24 cellular contexts compared by ENCODE assay signal in the genomic region with DNA sequence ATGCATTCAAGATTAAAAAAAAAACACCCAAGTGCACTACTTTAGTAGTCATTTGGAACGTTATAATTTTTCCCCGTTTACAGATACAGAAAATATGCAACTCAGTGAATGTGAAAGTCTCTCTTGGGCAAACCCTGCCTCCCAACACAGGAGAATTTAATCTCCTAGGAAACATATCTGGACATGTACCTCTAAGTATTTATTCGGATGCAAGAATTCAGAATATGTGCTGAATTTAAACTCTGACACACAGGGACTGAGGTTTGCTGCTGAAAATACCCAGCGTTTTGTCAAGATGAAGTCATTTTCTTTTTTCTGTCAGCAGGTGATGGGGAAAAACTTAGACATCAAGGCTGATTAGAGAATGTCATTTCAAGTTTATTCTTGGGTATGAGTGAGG.
A peak's percentile ranks its signal among the peaks of the same experiment; 100 is the strongest.
DNase-seq lines count a peak whose midpoint lies in the region; ATAC-seq, FAIRE-seq and TF ChIP-seq lines count a peak whose summit lies in the region.
"Had no signal": no experiment of that assay in that cellular context is flagged by ENCODE, and none has a peak within 500 bp of the region (broad histone marks: within the 10 kb centered on the region; RNA-seq: fewer than 3 reads in every experiment).

No MANE protein-coding gene starts in this region.

- no peak for TF ChIP-seq EP300 in transverse colon (IDR thresholded peaks at IDR 0.05; ENCODE audit: low read depth)

- no peak overlapping the region for H3K9ac ChIP-seq in mesenchymal stem cell (ENCODE audit: low read length)

- WGBS in mesenchymal stem cell, result 73% methylated on average over 4 of the region's 4 CpGs
- 62 to 63% methylated on average over 4 of the region's 4 CpGs for WGBS in transverse colon (ENCODE audit: low coverage in 1 of 2), 2 donors

- DNase-seq in left ventricle myocardium inferior, result no peak
- no peak for DNase-seq in cardiac septum (ENCODE audit: low spot score)
- DNase-seq in bronchial epithelial cell (ENCODE audit: low read depth), result peak; percentile 85
- no peak for DNase-seq in mesenchymal stem cell
- no peak for DNase-seq in GM19240 (ENCODE audit: insufficient read length, low spot score)
- DNase-seq in activated T-cell treated with anti-CD3 and anti-CD28 coated beads, Interleukin-2, amount 50 U/mL, for 24 hours, result no peak
- no peak for DNase-seq in transverse colon
- DNase-seq: activated CD4-positive, CD25-positive, alpha-beta regulatory T cell; activated CD8-positive, alpha-beta T cell treated with anti-CD3 and anti-CD28 coated beads for 36 hours; activated T-cell treated with anti-CD3 and anti-CD28 coated beads, Interleukin-2, amount 50 U/mL, for 1 hour; GDM1; H7; MM.1S; NCI-H1694; occipital lobe; sigmoid colon; stimulated activated CD4-positive, alpha-beta T cell treated with anti-CD3 and anti-CD28 coated beads, Interleukin-1b, Interleukin-23, amount 100 ng/mL, for 48 hours; stimulated activated naive CD4-positive, alpha-beta T cell treated with Interleukin-2 at 50 U/mL for 16 hours; T1000; upper lobe of left lung had no signal

- no peaks in the 10 kb centered on the region for H3K4me1 Mint-ChIP-seq in activated T-cell treated with anti-CD3 and anti-CD28 coated beads, Interleukin-2, amount 50 U/mL, for 24 hours (ENCODE audit: low read depth)
- H3K4me1 Mint-ChIP-seq: activated naive CD4-positive, alpha-beta T cell treated with anti-CD3 and anti-CD28 coated beads, Interleukin-2, amount 50 U/mL, for 24 hours had no signal

- H4K91ac ChIP-seq in mesenchymal stem cell (ENCODE audit: low read length), result no peak overlapping the region

- no peak overlapping the region for H2AFZ ChIP-seq in mesenchymal stem cell (ENCODE audit: low read depth, low read length)

- in situ Hi-C loops in transverse colon (cut with MboI; ENCODE audit: low pct_ligation_motif_present in 1 of 4, low pct_unique_long_range_greater_than_20kb in 1 of 4, low sequenced_read_pairs in 3 of 4), result no loop called here

- no peak overlapping the region for H3K18ac ChIP-seq in mesenchymal stem cell (ENCODE audit: low read depth in 1 of 2, low read length in 2 of 2)

- no peaks in the 10 kb centered on the region for H3K9me3 Mint-ChIP-seq in activated T-cell treated with anti-CD3 and anti-CD28 coated beads, Interleukin-2, amount 50 U/mL, for 24 hours
- H3K9me3 Mint-ChIP-seq: activated CD8-positive, alpha-beta T cell treated with anti-CD3 and anti-CD28 coated beads for 36 hours; activated naive CD4-positive, alpha-beta T cell treated with anti-CD3 and anti-CD28 coated beads, Interleukin-2, amount 50 U/mL, for 24 hours had no signal

- no peak overlapping the region for H3K23ac ChIP-seq in mesenchymal stem cell (ENCODE audit: low read length in 2 of 2)

- no peak overlapping the region for H2BK5ac ChIP-seq in mesenchymal stem cell (ENCODE audit: low read depth, low read length, poor library complexity, severe bottlenecking)

- no peak overlapping the region for H3K4me3 ChIP-seq in left ventricle myocardium inferior
- no peak overlapping the region for H3K4me3 ChIP-seq in bronchial epithelial cell (ENCODE audit: low read depth, low read length)
- H3K4me3 ChIP-seq in mesenchymal stem cell (ENCODE audit: insufficient read depth in 1 of 2, low read depth in 1 of 2, low read length in 2 of 2), result no peak overlapping the region
- no peak overlapping the region for H3K4me3 ChIP-seq in transverse colon
- H3K4me3 ChIP-seq: breast epithelium, esophagus muscularis mucosa, sigmoid colon, upper lobe of left lung had no signal

- H3K27me3 Mint-ChIP-seq in activated T-cell treated with anti-CD3 and anti-CD28 coated beads, Interleukin-2, amount 50 U/mL, for 24 hours, result peaks cover 49% of the 10 kb centered on the region

- peaks cover 40% of the 10 kb centered on the region for H3K4me1 ChIP-seq in left ventricle myocardium inferior
- peaks cover 10% of the 10 kb centered on the region for H3K4me1 ChIP-seq in mesenchymal stem cell (ENCODE audit: control insufficient read depth, insufficient read depth, low read depth, low read length)
- H3K4me1 ChIP-seq in transverse colon, result peaks cover 0 to 5% (median 0%) of the 10 kb centered on the region in 4 donors
- H3K4me1 ChIP-seq: breast epithelium had no signal

- no peaks in the 10 kb centered on the region for H3K9me3 ChIP-seq in left ventricle myocardium inferior (replicated peaks)
- peaks cover 14% of the 10 kb centered on the region for H3K9me3 ChIP-seq in mesenchymal stem cell (ENCODE audit: control insufficient read depth, low read length)
- no peaks in the 10 kb centered on the region for H3K9me3 ChIP-seq in transverse colon
- H3K9me3 ChIP-seq: breast epithelium, esophagus muscularis mucosa, sigmoid colon, upper lobe of left lung had no signal

- no peak for FAIRE-seq in bronchial epithelial cell (lab: Jason Lieb, UNC)

- H2AK5ac ChIP-seq in mesenchymal stem cell (ENCODE audit: low read length, severe bottlenecking), result no peak overlapping the region

- H3K27me3 ChIP-seq in left ventricle myocardium inferior (ENCODE audit: low read depth) (no peaks in the 10 kb centered on the region), bronchial epithelial cell (ENCODE audit: control insufficient read depth, insufficient read depth, low read length) (no peaks in the 10 kb centered on the region), mesenchymal stem cell (ENCODE audit: control insufficient read depth in 1 of 2, insufficient read depth in 1 of 2, low read length in 2 of 2) (peaks cover 5 to 8% of the 10 kb centered on the region in 2 experiments), transverse colon (no peaks in the 10 kb centered on the region)
- H3K27me3 ChIP-seq: breast epithelium, esophagus muscularis mucosa, sigmoid colon, upper lobe of left lung had no signal

- intact Hi-C loops in left ventricle myocardium inferior (cut with micrococcal nuclease), result no loop called here
- intact Hi-C loops in cardiac septum (cut with DNase I), result no loop called here
- intact Hi-C loops in transverse colon (cut with DNase I; ENCODE audit: low total_unique reads), result no loop called here

- H3K14ac ChIP-seq in mesenchymal stem cell (ENCODE audit: low read length in 2 of 2), result no peak overlapping the region

- no peaks in the 10 kb centered on the region for H3K79me1 ChIP-seq in mesenchymal stem cell (replicated peaks; ENCODE audit: low read length, poor library complexity, severe bottlenecking)

- H2BK120ac ChIP-seq in mesenchymal stem cell (ENCODE audit: low read depth, low read length), result no peak overlapping the region

- TF ChIP-seq POLR2A in transverse colon (IDR thresholded peaks at IDR 0.05), result no peak

- no peaks in the 10 kb centered on the region for H3K36me3 Mint-ChIP-seq in activated T-cell treated with anti-CD3 and anti-CD28 coated beads, Interleukin-2, amount 50 U/mL, for 24 hours (ENCODE audit: low read depth)
- H3K36me3 Mint-ChIP-seq: activated naive CD4-positive, alpha-beta T cell treated with anti-CD3 and anti-CD28 coated beads, Interleukin-2, amount 50 U/mL, for 24 hours had no signal

- no peak overlapping the region for H4K8ac ChIP-seq in mesenchymal stem cell (ENCODE audit: low read length)

- no peak for TF ChIP-seq CTCF in left ventricle myocardium inferior (IDR thresholded peaks at IDR 0.05; ENCODE audit: borderline replicate concordance)
- no peak for TF ChIP-seq CTCF in bronchial epithelial cell (IDR thresholded peaks at IDR 0.05; ENCODE audit: insufficient read depth, low read length, severe bottlenecking)
- TF ChIP-seq CTCF in transverse colon (IDR thresholded peaks at IDR 0.05), result no peak

- peak overlapping the region; percentile 27 for H3K27ac ChIP-seq in left ventricle myocardium inferior (replicated peaks)
- peak overlapping the region; percentile 52 for H3K27ac ChIP-seq in mesenchymal stem cell (ENCODE audit: low read length, poor library complexity, severe bottlenecking)
- no peak overlapping the region for H3K27ac ChIP-seq in transverse colon
- H3K27ac ChIP-seq: breast epithelium, esophagus muscularis mucosa, upper lobe of left lung had no signal

- no peak overlapping the region for H3K4me3 Mint-ChIP-seq in activated T-cell treated with anti-CD3 and anti-CD28 coated beads, Interleukin-2, amount 50 U/mL, for 24 hours
- H3K4me3 Mint-ChIP-seq: activated CD8-positive, alpha-beta T cell treated with anti-CD3 and anti-CD28 coated beads for 36 hours; activated naive CD4-positive, alpha-beta T cell treated with anti-CD3 and anti-CD28 coated beads, Interleukin-2, amount 50 U/mL, for 24 hours had no signal

- no peak overlapping the region for H2BK15ac ChIP-seq in mesenchymal stem cell (ENCODE audit: low read depth, poor library complexity, severe bottlenecking)

- H3K4me2 ChIP-seq in mesenchymal stem cell (ENCODE audit: low read length, poor library complexity, severe bottlenecking), result no peak overlapping the region

- H3K27ac Mint-ChIP-seq in activated T-cell treated with anti-CD3 and anti-CD28 coated beads, Interleukin-2, amount 50 U/mL, for 24 hours, result no peak overlapping the region
- H3K27ac Mint-ChIP-seq: activated CD8-positive, alpha-beta T cell treated with anti-CD3 and anti-CD28 coated beads for 36 hours; activated naive CD4-positive, alpha-beta T cell treated with anti-CD3 and anti-CD28 coated beads, Interleukin-2, amount 50 U/mL, for 24 hours had no signal

- ATAC-seq in HG02973 (IDR thresholded peaks at IDR 0.05; ENCODE audit: unreplicated experiment), result no peak
- ATAC-seq: activated CD8-positive, alpha-beta T cell treated with anti-CD3 and anti-CD28 coated beads for 36 hours had no signal

- no peak overlapping the region for H3K4ac ChIP-seq in mesenchymal stem cell (ENCODE audit: low read depth in 1 of 2, low read length in 2 of 2)

- no peaks in the 10 kb centered on the region for H3K36me3 ChIP-seq in left ventricle myocardium inferior
- no peaks in the 10 kb centered on the region for H3K36me3 ChIP-seq in bronchial epithelial cell (ENCODE audit: control insufficient read depth, insufficient read depth, low read length)
- no peaks in the 10 kb centered on the region for H3K36me3 ChIP-seq in mesenchymal stem cell (ENCODE audit: control insufficient read depth in 1 of 2, insufficient read depth in 2 of 2, low read depth in 1 of 2, low read length in 2 of 2)
- no peaks in the 10 kb centered on the region for H3K36me3 ChIP-seq in transverse colon
- H3K36me3 ChIP-seq: breast epithelium, esophagus muscularis mucosa, sigmoid colon, upper lobe of left lung had no signal

- no peak overlapping the region for H2BK12ac ChIP-seq in mesenchymal stem cell (ENCODE audit: low read length in 2 of 2)

Comparison
In these comparisons a context has a peak if more than half of its experiments do, and no peak if none do; other contexts are left out.
1. H3K27ac ChIP-seq: peak in left ventricle myocardium inferior (single experiment) and mesenchymal stem cell (single experiment); none in transverse colon (0 of 4).